Comparison of ENCODE assay signal across 17 cellular contexts in the genomic region with DNA sequence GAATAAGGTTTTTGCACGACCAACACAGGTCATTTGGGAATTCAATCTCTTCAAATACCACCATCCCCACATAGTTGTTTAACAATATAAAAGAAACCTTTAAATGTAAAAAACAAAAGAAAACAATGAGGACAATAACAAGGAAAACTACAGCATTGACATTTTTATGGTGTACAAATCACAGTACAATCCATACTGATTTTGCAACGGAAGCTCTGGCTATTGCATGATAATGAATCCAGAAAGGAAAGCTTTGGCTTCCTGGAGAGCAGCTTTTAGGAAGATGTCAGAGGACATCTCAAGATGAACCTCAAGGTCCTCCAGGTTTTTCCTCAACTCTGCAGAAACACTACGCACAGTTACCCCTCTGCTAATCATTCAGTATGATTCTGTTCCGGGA.
A peak's percentile ranks its signal among the peaks of the same experiment; 100 is the strongest.
DNase-seq lines count a peak whose midpoint lies in the region; ATAC-seq, FAIRE-seq and TF ChIP-seq lines count a peak whose summit lies in the region.
"Had no signal": no experiment of that assay in that cellular context is flagged by ENCODE, and none has a peak within 500 bp of the region (broad histone marks: within the 10 kb centered on the region; RNA-seq: fewer than 3 reads in every experiment).

No MANE protein-coding gene starts in this region.

- no peaks in the 10 kb centered on the region for H3K36me3 Mint-ChIP-seq in astrocyte (ENCODE audit: low read depth, unreplicated experiment)
- H3K36me3 Mint-ChIP-seq: CD4-positive, CD25-positive, alpha-beta regulatory T cell had no signal

- H3K4me3 Mint-ChIP-seq in astrocyte (ENCODE audit: unreplicated experiment): no peak overlapping the region
- H3K4me3 Mint-ChIP-seq: CD4-positive, CD25-positive, alpha-beta regulatory T cell had no signal

- H3K27ac Mint-ChIP-seq in astrocyte (ENCODE audit: unreplicated experiment): no peak overlapping the region
- H3K27ac Mint-ChIP-seq: CD4-positive, CD25-positive, alpha-beta regulatory T cell had no signal

- H3K4me1 ChIP-seq in HUES48 (ENCODE audit: control insufficient read depth, insufficient read depth, low read length) (peaks cover 60% of the 10 kb centered on the region), astrocyte (ENCODE audit: insufficient read depth, low read length) (peaks cover 9% of the 10 kb centered on the region), muscle layer of colon (ENCODE audit: insufficient read depth, low read length) (peaks cover 51% of the 10 kb centered on the region), stomach smooth muscle (ENCODE audit: control insufficient read depth, insufficient read depth, low read length) (peaks cover 27% of the 10 kb centered on the region)

- DNase-seq in astrocyte (ENCODE audit: low read depth) (no peak), HK-2 (ENCODE audit: unreplicated experiment) (no peak)
- no peak for DNase-seq in activated CD4-positive, alpha-beta T cell treated with anti-CD3 and anti-CD28 coated beads, Interleukin-2, amount 50 U/mL, for 48 hours
- DNase-seq: ACHN; CD4-positive, CD25-positive, alpha-beta regulatory T cell; DMS53; Karpas-422; NCI-H1105 treated with DMSO at 0.1 percent for 48 hours; NCI-H187; NCI-H446 treated with DMSO at 0.1 percent for 48 hours; NCI-H748 treated with DMSO at 0.1 percent for 48 hours had no signal

- H3K9ac ChIP-seq in HUES48 (ENCODE audit: low read depth, low read length) (no peak overlapping the region), astrocyte (ENCODE audit: low read length) (no peak overlapping the region), muscle layer of colon (ENCODE audit: low read length) (no peak overlapping the region), stomach smooth muscle (ENCODE audit: low read length in 2 of 2) (peak overlapping the region in 1 of 2 donors; percentile 50)

- no peak overlapping the region for H3K27ac ChIP-seq in HUES48 (ENCODE audit: low read depth, low read length)
- H3K27ac ChIP-seq in astrocyte (ENCODE audit: low read depth, low read length): no peak overlapping the region
- peak overlapping the region; percentile 60 for H3K27ac ChIP-seq in muscle layer of colon (ENCODE audit: low read depth, low read length)
- peak overlapping the region; percentile 19 for H3K27ac ChIP-seq in stomach smooth muscle (ENCODE audit: low read length)

- peak; percentile 13 for FAIRE-seq in astrocyte (lab: Jason Lieb, UNC)
- FAIRE-seq: GM18507 had no signal

- H3K9me3 ChIP-seq in HUES48 (ENCODE audit: control insufficient read depth, insufficient read depth, low read length) (no peaks in the 10 kb centered on the region), astrocyte (ENCODE audit: insufficient read depth, low read depth, low read length) (no peaks in the 10 kb centered on the region), muscle layer of colon (ENCODE audit: low read length) (no peaks in the 10 kb centered on the region), stomach smooth muscle (ENCODE audit: control insufficient read depth in 2 of 2, low read length in 2 of 2) (no peaks in the 10 kb centered on the region)

- H3K4me1 Mint-ChIP-seq in astrocyte (ENCODE audit: low read depth, unreplicated experiment): peaks cover 16% of the 10 kb centered on the region
- H3K4me1 Mint-ChIP-seq: CD4-positive, CD25-positive, alpha-beta regulatory T cell had no signal

- no peak overlapping the region for H3K4me2 ChIP-seq in astrocyte (ENCODE audit: low read length)

- ATAC-seq in GM18517 (IDR thresholded peaks at IDR 0.05; ENCODE audit: unreplicated experiment) (no peak), HG02571 (IDR thresholded peaks at IDR 0.05; ENCODE audit: unreplicated experiment) (no peak)

- TF ChIP-seq CTCF in astrocyte (IDR thresholded peaks at IDR 0.05; ENCODE audit: insufficient read depth, low read depth, low read length): no peak

- H3K27me3 Mint-ChIP-seq in astrocyte (ENCODE audit: low read depth, unreplicated experiment): no peaks in the 10 kb centered on the region

- no peaks in the 10 kb centered on the region for H3K9me3 Mint-ChIP-seq in astrocyte (ENCODE audit: unreplicated experiment)
- H3K9me3 Mint-ChIP-seq: CD4-positive, CD25-positive, alpha-beta regulatory T cell had no signal

- H3K27me3 ChIP-seq in HUES48 (ENCODE audit: control insufficient read depth, insufficient read depth, low read length) (no peaks in the 10 kb centered on the region), astrocyte (ENCODE audit: insufficient read depth, low read length) (no peaks in the 10 kb centered on the region), muscle layer of colon (ENCODE audit: control insufficient read depth in 1 of 2, insufficient read depth in 2 of 2, low read length in 2 of 2) (no peaks in the 10 kb centered on the region), stomach smooth muscle (ENCODE audit: control insufficient read depth in 1 of 2, insufficient read depth in 2 of 2, low read length in 2 of 2) (no peaks in the 10 kb centered on the region)

- peak overlapping the region; percentile 27; the same call in 1 of the 2 replicates for H3K4me3 ChIP-seq in HUES48 (ENCODE audit: low read depth, low read length)
- no peak overlapping the region for H3K4me3 ChIP-seq in astrocyte (ENCODE audit: insufficient read depth, low read depth, low read length)
- no peak overlapping the region for H3K4me3 ChIP-seq in muscle layer of colon (ENCODE audit: low read depth in 1 of 2, low read length in 2 of 2)
- H3K4me3 ChIP-seq in stomach smooth muscle (ENCODE audit: low read length in 2 of 2): no peak overlapping the region

- H4K20me1 ChIP-seq in astrocyte (ENCODE audit: insufficient read depth, low read length): no peaks in the 10 kb centered on the region

- H3K36me3 ChIP-seq in HUES48 (ENCODE audit: control insufficient read depth, insufficient read depth, low read length) (no peaks in the 10 kb centered on the region), astrocyte (ENCODE audit: insufficient read depth, low read length) (no peaks in the 10 kb centered on the region), muscle layer of colon (ENCODE audit: insufficient read depth, low read length) (peaks cover 5% of the 10 kb centered on the region), stomach smooth muscle (ENCODE audit: control insufficient read depth in 2 of 2, insufficient read depth in 2 of 2, low read length in 2 of 2) (peaks cover 0 to 8% of the 10 kb centered on the region in 2 donors)

- no peak overlapping the region for H2AFZ ChIP-seq in astrocyte (ENCODE audit: low read depth, low read length)

- H3K79me2 ChIP-seq in astrocyte (ENCODE audit: insufficient read depth, low read length): no peaks in the 10 kb centered on the region

Comparison
In these comparisons a context has a peak if more than half of its experiments do, and no peak if none do; other contexts are left out.
1. H3K27ac ChIP-seq: peak in muscle layer of colon (single experiment) and stomach smooth muscle (single experiment); none in HUES48 (single experiment) and astrocyte (single experiment).